Comparison of ENCODE assay signal across 18 cellular contexts in genomic region chr3:170623524-170623923, GRCh38. TPM values are rescaled to one million over a fixed set of nuclear protein-coding genes. Genes with fewer than 3 reads are reported as not detected.
"Had no signal": no experiment of that assay in that cellular context is flagged by ENCODE, and none has a peak within 500 bp of the region (broad histone marks: within the 10 kb centered on the region; RNA-seq: fewer than 3 reads in every experiment).

No MANE protein-coding gene starts in this region.

- DNase-seq: dermis blood vessel endothelial cell; effector CD4-positive, alpha-beta T cell; endodermal cell; kidney glomerular epithelial cell; lower lobe of right lung; naive thymus-derived CD4-positive, alpha-beta T cell; stimulated activated CD4-positive, alpha-beta T cell treated with anti-CD3 and anti-CD28 coated beads, Interleukin-2, amount 100 ng/mL, for 48 hours; stimulated activated naive CD4-positive, alpha-beta T cell treated with Interleukin-2 at 50 U/mL for 16 hours; thyroid gland; upper lobe of left lung had no signal

- H3K9me3 ChIP-seq: colonic mucosa, lower lobe of right lung, ovary, right atrium auricular region, suprapubic skin, thyroid gland, uterus had no signal

- ATAC-seq: foreskin keratinocyte; naive thymus-derived CD4-positive, alpha-beta T cell had no signal

- H3K36me3 ChIP-seq: colonic mucosa, lower lobe of right lung, ovary, right atrium auricular region, suprapubic skin, thyroid gland, upper lobe of left lung, uterus had no signal

- H3K36me3 Mint-ChIP-seq: naive thymus-derived CD4-positive, alpha-beta T cell had no signal

- H3K27ac ChIP-seq: colonic mucosa, foreskin keratinocyte, lower lobe of right lung, right atrium auricular region, suprapubic skin, thyroid gland, upper lobe of left lung had no signal

- H3K27me3 ChIP-seq: colonic mucosa, foreskin keratinocyte, ovary, right atrium auricular region, suprapubic skin, thyroid gland, upper lobe of left lung, uterus had no signal

- H3K4me3 Mint-ChIP-seq: endodermal cell; naive thymus-derived CD4-positive, alpha-beta T cell; neural crest cell had no signal

- H3K4me3 ChIP-seq: colonic mucosa, lower lobe of right lung, ovary, right atrium auricular region, smooth muscle cell, suprapubic skin, thyroid gland, upper lobe of left lung, uterus had no signal

- H3K4me1 ChIP-seq: colonic mucosa, foreskin keratinocyte, suprapubic skin, upper lobe of left lung had no signal

- H3K27ac Mint-ChIP-seq: endodermal cell; naive thymus-derived CD4-positive, alpha-beta T cell had no signal

- H3K4me1 Mint-ChIP-seq: endodermal cell; naive thymus-derived CD4-positive, alpha-beta T cell had no signal

RNA-seq across cellular contexts. Expression of gene SLC7A14, which starts 37.6 kb away (rescaled TPM):
- total RNA-seq: naive thymus-derived CD4-positive, alpha-beta T cell; right atrium auricular region; smooth muscle cell; suprapubic skin had no signal
- polyA plus RNA-seq: foreskin keratinocyte; naive thymus-derived CD4-positive, alpha-beta T cell; smooth muscle cell had no signal
